In the genomic region with DNA sequence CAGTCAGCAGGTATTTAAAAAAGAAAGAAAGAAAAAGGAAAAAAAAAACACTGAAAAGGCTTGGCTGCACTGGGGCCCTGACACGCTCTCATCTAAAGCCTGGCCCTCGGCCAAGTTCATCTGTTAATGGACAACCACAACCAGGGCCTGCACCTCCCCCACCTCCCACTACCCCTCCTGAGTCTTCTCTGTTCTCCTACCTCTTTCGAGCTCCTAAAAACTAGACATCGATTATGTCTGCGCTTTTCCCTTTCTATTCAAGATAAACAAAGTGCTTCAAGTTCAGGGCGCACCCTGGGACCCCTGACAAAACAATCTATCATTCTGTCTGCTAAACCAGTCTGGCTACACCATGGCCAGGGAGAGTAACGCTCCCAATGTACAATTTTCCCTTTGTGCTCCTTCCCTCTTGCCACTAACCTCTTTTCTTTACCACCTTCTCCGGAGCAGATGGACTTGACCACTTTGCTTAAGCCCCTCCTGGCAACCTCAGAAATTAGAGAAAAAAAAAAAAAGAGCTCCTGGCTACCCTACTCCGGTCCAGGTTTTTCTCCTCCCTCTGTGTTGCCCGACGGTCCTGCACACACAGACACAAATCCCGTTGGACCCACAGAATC, we compare ENCODE assay signal across 1 cellular context.
TF ChIP-seq lines count a peak whose summit lies in the region.

No MANE protein-coding gene starts in this region.

TF ChIP-seq in HEK293, 187 proteins besides CTCF, POLR2A, EP300 and RAD21 (continued from another document):
- TF ChIP-seq, protein P1, sequence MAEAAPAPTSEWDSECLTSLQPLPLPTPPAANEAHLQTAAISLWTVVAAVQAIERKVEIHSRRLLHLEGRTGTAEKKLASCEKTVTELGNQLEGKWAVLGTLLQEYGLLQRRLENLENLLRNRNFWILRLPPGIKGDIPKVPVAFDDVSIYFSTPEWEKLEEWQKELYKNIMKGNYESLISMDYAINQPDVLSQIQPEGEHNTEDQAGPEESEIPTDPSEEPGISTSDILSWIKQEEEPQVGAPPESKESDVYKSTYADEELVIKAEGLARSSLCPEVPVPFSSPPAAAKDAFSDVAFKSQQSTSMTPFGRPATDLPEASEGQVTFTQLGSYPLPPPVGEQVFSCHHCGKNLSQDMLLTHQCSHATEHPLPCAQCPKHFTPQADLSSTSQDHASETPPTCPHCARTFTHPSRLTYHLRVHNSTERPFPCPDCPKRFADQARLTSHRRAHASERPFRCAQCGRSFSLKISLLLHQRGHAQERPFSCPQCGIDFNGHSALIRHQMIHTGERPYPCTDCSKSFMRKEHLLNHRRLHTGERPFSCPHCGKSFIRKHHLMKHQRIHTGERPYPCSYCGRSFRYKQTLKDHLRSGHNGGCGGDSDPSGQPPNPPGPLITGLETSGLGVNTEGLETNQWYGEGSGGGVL (tag by site-specific recombination; IDR thresholded peaks at IDR 0.05) = peak; percentile 68
- TF ChIP-seq ZFP41 (tag by site-specific recombination; IDR thresholded peaks at IDR 0.05; ENCODE audit: borderline replicate concordance) (no peak), KLF10 (tag by site-specific recombination; IDR thresholded peaks at IDR 0.05) (0 out of 2 replicates have a peak, but pooled peaks have one; percentile 43), ZNF366 (tag by site-specific recombination; conservative IDR thresholded peaks at IDR 0.05) (peak; percentile 59), ZNF354C (tag by site-specific recombination; IDR thresholded peaks at IDR 0.05; ENCODE audit: borderline replicate concordance, low read depth) (no peak), ZBTB48 (tag by site-specific recombination; IDR thresholded peaks at IDR 0.05) (peak; percentile 32; the same call in 1 of the 2 replicates), ZNF629 (tag by site-specific recombination; IDR thresholded peaks at IDR 0.05) (0 out of 2 replicates have a peak, but pooled peaks have one; percentile 53), FEZF1 (tag by site-specific recombination; IDR thresholded peaks at IDR 0.05) (peak; percentile 71), ZNF529 (tag by site-specific recombination; IDR thresholded peaks at IDR 0.05; ENCODE audit: insufficient replicate concordance) (no peak), ZNF623 (tag by site-specific recombination; IDR thresholded peaks at IDR 0.05) (no peak), ZBTB17 (tag by site-specific recombination; IDR thresholded peaks at IDR 0.05) (peak; percentile 95), ZNF335 (tag by site-specific recombination; conservative IDR thresholded peaks at IDR 0.05) (peak; percentile 59; the same call in 1 of the 2 replicates), ZNF433 (tag by site-specific recombination; IDR thresholded peaks at IDR 0.05; ENCODE audit: low read depth) (no peak), ZFHX2 (tag by site-specific recombination; conservative IDR thresholded peaks at IDR 0.05) (peak; percentile 72), ZNF223 (tag by site-specific recombination; IDR thresholded peaks at IDR 0.05) (peak; percentile 77; the same call in 1 of the 2 replicates), GLIS1 (tag by site-specific recombination; IDR thresholded peaks at IDR 0.05) (peak; percentile 35; the same call in 1 of the 2 replicates), ZXDB (tag by site-specific recombination; IDR thresholded peaks at IDR 0.05) (peak; percentile 54; the same call in 1 of the 2 replicates), ZNF76 (tag by site-specific recombination; IDR thresholded peaks at IDR 0.05; ENCODE audit: borderline replicate concordance, low read depth) (peak; percentile 28; the same call in 1 of the 2 replicates), ZFP3 (tag by site-specific recombination; IDR thresholded peaks at IDR 0.05; ENCODE audit: low read depth) (no peak), ZNF660 (tag by site-specific recombination; IDR thresholded peaks at IDR 0.05) (peak; percentile 32; the same call in 1 of the 2 replicates), ZNF426 (tag by site-specific recombination; IDR thresholded peaks at IDR 0.05) (no peak), ZNF585B (tag by site-specific recombination; IDR thresholded peaks at IDR 0.05) (peak; percentile 7; the same call in 1 of the 2 replicates), PRDM1 (tag by site-specific recombination; IDR thresholded peaks at IDR 0.05) (peak; percentile 21; the same call in 1 of the 2 replicates), WT1 (tag by site-specific recombination; IDR thresholded peaks at IDR 0.05) (peak; percentile 50; the same call in 1 of the 2 replicates), SP2 (tag by site-specific recombination; IDR thresholded peaks at IDR 0.05) (no peak), GFI1B (tag by site-specific recombination; IDR thresholded peaks at IDR 0.05) (no peak), EGR2 (tag by site-specific recombination; IDR thresholded peaks at IDR 0.05; ENCODE audit: low read depth) (peak; percentile 70), ZNF10 (tag by site-specific recombination; IDR thresholded peaks at IDR 0.05) (peak; percentile 68; the same call in 1 of the 2 replicates), SP7 (tag by site-specific recombination; IDR thresholded peaks at IDR 0.05) (peak; percentile 51), ZNF121 (tag by site-specific recombination; IDR thresholded peaks at IDR 0.05) (0 out of 2 replicates have a peak, but pooled peaks have one; percentile 34)
- TF ChIP-seq, protein P2, sequence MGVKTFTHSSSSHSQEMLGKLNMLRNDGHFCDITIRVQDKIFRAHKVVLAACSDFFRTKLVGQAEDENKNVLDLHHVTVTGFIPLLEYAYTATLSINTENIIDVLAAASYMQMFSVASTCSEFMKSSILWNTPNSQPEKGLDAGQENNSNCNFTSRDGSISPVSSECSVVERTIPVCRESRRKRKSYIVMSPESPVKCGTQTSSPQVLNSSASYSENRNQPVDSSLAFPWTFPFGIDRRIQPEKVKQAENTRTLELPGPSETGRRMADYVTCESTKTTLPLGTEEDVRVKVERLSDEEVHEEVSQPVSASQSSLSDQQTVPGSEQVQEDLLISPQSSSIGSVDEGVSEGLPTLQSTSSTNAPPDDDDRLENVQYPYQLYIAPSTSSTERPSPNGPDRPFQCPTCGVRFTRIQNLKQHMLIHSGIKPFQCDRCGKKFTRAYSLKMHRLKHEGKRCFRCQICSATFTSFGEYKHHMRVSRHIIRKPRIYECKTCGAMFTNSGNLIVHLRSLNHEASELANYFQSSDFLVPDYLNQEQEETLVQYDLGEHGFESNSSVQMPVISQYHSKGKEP (tag by site-specific recombination; IDR thresholded peaks at IDR 0.05) = peak; percentile 65; the same call in 1 of the 2 replicates
- TF ChIP-seq, protein P3, sequence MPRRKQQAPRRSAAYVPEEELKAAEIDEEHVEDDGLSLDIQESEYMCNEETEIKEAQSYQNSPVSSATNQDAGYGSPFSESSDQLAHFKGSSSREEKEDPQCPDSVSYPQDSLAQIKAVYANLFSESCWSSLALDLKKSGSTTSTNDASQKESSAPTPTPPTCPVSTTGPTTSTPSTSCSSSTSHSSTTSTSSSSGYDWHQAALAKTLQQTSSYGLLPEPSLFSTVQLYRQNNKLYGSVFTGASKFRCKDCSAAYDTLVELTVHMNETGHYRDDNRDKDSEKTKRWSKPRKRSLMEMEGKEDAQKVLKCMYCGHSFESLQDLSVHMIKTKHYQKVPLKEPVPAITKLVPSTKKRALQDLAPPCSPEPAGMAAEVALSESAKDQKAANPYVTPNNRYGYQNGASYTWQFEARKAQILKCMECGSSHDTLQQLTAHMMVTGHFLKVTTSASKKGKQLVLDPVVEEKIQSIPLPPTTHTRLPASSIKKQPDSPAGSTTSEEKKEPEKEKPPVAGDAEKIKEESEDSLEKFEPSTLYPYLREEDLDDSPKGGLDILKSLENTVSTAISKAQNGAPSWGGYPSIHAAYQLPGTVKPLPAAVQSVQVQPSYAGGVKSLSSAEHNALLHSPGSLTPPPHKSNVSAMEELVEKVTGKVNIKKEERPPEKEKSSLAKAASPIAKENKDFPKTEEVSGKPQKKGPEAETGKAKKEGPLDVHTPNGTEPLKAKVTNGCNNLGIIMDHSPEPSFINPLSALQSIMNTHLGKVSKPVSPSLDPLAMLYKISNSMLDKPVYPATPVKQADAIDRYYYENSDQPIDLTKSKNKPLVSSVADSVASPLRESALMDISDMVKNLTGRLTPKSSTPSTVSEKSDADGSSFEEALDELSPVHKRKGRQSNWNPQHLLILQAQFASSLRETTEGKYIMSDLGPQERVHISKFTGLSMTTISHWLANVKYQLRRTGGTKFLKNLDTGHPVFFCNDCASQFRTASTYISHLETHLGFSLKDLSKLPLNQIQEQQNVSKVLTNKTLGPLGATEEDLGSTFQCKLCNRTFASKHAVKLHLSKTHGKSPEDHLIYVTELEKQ (tag by site-specific recombination; IDR thresholded peaks at IDR 0.05; ENCODE audit: borderline replicate concordance) = 0 out of 2 replicates have a peak, but pooled peaks have one; percentile 26
- TF ChIP-seq, protein P4, sequence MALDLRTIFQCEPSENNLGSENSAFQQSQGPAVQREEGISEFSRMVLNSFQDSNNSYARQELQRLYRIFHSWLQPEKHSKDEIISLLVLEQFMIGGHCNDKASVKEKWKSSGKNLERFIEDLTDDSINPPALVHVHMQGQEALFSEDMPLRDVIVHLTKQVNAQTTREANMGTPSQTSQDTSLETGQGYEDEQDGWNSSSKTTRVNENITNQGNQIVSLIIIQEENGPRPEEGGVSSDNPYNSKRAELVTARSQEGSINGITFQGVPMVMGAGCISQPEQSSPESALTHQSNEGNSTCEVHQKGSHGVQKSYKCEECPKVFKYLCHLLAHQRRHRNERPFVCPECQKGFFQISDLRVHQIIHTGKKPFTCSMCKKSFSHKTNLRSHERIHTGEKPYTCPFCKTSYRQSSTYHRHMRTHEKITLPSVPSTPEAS (tag by site-specific recombination; IDR thresholded peaks at IDR 0.05) = peak; percentile 37; the same call in 1 of the 2 replicates
- TF ChIP-seq, protein P5, sequence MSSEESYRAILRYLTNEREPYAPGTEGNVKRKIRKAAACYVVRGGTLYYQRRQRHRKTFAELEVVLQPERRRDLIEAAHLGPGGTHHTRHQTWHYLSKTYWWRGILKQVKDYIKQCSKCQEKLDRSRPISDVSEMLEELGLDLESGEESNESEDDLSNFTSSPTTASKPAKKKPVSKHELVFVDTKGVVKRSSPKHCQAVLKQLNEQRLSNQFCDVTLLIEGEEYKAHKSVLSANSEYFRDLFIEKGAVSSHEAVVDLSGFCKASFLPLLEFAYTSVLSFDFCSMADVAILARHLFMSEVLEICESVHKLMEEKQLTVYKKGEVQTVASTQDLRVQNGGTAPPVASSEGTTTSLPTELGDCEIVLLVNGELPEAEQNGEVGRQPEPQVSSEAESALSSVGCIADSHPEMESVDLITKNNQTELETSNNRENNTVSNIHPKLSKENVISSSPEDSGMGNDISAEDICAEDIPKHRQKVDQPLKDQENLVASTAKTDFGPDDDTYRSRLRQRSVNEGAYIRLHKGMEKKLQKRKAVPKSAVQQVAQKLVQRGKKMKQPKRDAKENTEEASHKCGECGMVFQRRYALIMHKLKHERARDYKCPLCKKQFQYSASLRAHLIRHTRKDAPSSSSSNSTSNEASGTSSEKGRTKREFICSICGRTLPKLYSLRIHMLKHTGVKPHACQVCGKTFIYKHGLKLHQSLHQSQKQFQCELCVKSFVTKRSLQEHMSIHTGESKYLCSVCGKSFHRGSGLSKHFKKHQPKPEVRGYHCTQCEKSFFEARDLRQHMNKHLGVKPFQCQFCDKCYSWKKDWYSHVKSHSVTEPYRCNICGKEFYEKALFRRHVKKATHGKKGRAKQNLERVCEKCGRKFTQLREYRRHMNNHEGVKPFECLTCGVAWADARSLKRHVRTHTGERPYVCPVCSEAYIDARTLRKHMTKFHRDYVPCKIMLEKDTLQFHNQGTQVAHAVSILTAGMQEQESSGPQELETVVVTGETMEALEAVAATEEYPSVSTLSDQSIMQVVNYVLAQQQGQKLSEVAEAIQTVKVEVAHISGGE (tag by site-specific recombination; conservative IDR thresholded peaks at IDR 0.05; ENCODE audit: low read depth) = peak; percentile 57; the same call in 1 of the 2 replicates
- TF ChIP-seq, protein P6, sequence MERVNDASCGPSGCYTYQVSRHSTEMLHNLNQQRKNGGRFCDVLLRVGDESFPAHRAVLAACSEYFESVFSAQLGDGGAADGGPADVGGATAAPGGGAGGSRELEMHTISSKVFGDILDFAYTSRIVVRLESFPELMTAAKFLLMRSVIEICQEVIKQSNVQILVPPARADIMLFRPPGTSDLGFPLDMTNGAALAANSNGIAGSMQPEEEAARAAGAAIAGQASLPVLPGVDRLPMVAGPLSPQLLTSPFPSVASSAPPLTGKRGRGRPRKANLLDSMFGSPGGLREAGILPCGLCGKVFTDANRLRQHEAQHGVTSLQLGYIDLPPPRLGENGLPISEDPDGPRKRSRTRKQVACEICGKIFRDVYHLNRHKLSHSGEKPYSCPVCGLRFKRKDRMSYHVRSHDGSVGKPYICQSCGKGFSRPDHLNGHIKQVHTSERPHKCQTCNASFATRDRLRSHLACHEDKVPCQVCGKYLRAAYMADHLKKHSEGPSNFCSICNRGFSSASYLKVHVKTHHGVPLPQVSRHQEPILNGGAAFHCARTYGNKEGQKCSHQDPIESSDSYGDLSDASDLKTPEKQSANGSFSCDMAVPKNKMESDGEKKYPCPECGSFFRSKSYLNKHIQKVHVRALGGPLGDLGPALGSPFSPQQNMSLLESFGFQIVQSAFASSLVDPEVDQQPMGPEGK (tag by site-specific recombination; IDR thresholded peaks at IDR 0.05) = peak; percentile 64
- TF ChIP-seq, protein P7, sequence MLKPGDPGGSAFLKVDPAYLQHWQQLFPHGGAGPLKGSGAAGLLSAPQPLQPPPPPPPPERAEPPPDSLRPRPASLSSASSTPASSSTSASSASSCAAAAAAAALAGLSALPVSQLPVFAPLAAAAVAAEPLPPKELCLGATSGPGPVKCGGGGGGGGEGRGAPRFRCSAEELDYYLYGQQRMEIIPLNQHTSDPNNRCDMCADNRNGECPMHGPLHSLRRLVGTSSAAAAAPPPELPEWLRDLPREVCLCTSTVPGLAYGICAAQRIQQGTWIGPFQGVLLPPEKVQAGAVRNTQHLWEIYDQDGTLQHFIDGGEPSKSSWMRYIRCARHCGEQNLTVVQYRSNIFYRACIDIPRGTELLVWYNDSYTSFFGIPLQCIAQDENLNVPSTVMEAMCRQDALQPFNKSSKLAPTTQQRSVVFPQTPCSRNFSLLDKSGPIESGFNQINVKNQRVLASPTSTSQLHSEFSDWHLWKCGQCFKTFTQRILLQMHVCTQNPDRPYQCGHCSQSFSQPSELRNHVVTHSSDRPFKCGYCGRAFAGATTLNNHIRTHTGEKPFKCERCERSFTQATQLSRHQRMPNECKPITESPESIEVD (tag by site-specific recombination; IDR thresholded peaks at IDR 0.05) = peak; percentile 69
- TF ChIP-seq, protein P8, sequence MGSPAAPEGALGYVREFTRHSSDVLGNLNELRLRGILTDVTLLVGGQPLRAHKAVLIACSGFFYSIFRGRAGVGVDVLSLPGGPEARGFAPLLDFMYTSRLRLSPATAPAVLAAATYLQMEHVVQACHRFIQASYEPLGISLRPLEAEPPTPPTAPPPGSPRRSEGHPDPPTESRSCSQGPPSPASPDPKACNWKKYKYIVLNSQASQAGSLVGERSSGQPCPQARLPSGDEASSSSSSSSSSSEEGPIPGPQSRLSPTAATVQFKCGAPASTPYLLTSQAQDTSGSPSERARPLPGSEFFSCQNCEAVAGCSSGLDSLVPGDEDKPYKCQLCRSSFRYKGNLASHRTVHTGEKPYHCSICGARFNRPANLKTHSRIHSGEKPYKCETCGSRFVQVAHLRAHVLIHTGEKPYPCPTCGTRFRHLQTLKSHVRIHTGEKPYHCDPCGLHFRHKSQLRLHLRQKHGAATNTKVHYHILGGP (tag by site-specific recombination; IDR thresholded peaks at IDR 0.05) = peak; percentile 80
